ENCODE assay signal across 28 cellular contexts in genomic region chr6:131349199-131349598, GRCh38.
"Had no signal": no experiment of that assay in that cellular context is flagged by ENCODE, and none has a peak within 500 bp of the region (broad histone marks: within the 10 kb centered on the region; RNA-seq: fewer than 3 reads in every experiment).

No MANE protein-coding gene starts in this region.

- H3K4me3 ChIP-seq: left ventricle myocardium inferior, lung, neural progenitor cell, right atrium auricular region, right lobe of liver, smooth muscle cell, stomach, testis, thyroid gland, transverse colon, upper lobe of right lung had no signal

- H3K36me3 Mint-ChIP-seq: immature natural killer cell; mesothelial cell of epicardium; naive B cell; natural killer cell; neural progenitor cell; stimulated activated naive B cell treated with anti-CD40 and anti-IgM and Interleukin-4, amounts not matched to agents 10 μg/mL and 1 μg/mL and 100 μg/mL, for 72 hours had no signal

- H3K4me1 ChIP-seq: left ventricle myocardium inferior, parathyroid adenoma, right atrium auricular region, right lobe of liver, stomach, testis, thyroid gland, transverse colon, upper lobe of right lung had no signal

- H3K27me3 Mint-ChIP-seq: naive B cell had no signal

- H3K27me3 ChIP-seq: neural progenitor cell, neutrophil, right atrium auricular region, right lobe of liver, stomach, testis, thyroid gland, transverse colon, upper lobe of right lung had no signal

- ATAC-seq: natural killer cell; right lobe of liver; stimulated activated naive B cell treated with anti-CD40 and anti-IgM and Interleukin-4, amounts not matched to agents 10 μg/mL and 1 μg/mL and 100 μg/mL, for 72 hours; stimulated activated naive CD8-positive, alpha-beta T cell treated with anti-CD3 and anti-CD28 coated beads, Interleukin-15, Interleukin-2, amounts not matched to agents 100 U/mL and 50 U/mL, for 24 hours; upper lobe of right lung had no signal

- H3K9me3 ChIP-seq: left ventricle myocardium inferior, neutrophil, right atrium auricular region, right lobe of liver, stomach, testis, thyroid gland, transverse colon, upper lobe of right lung had no signal

- H2AFZ ChIP-seq: parathyroid adenoma had no signal

- DNase-seq: hypothalamus; immature natural killer cell; kidney; left ventricle myocardium inferior; mesendoderm; naive B cell; natural killer cell; nephron progenitor cell; occipital lobe; right lobe of liver; stimulated activated CD4-positive, alpha-beta T cell treated with anti-CD3 and anti-CD28 coated beads, Interleukin-1b, Interleukin-23, amount 100 ng/mL, for 48 hours; stimulated activated CD4-positive, alpha-beta T cell treated with anti-CD3 and anti-CD28 coated beads, Interleukin-2, amount 100 ng/mL, for 48 hours; stimulated activated CD4-positive, alpha-beta T cell treated with anti-CD3 and anti-CD28 coated beads, Interleukin-4, amount 100 ng/mL, for 4 hours; stimulated activated CD8-positive, alpha-beta memory T cell treated with anti-CD3 and anti-CD28 coated beads, Interleukin-4, amount 100 ng/mL, for 48 hours; stimulated activated naive B cell treated with anti-CD40 and anti-IgM and Interleukin-4, amounts not matched to agents 10 μg/mL and 1 μg/mL and 100 μg/mL, for 72 hours; stimulated activated naive CD8-positive, alpha-beta T cell treated with anti-CD3 and anti-CD28 coated beads, Interleukin-15, Interleukin-2, amounts not matched to agents 100 U/mL and 50 U/mL, for 24 hours; stomach; testis; thyroid gland; transverse colon; upper lobe of right lung had no signal

- H3K4me1 Mint-ChIP-seq: immature natural killer cell, natural killer cell, nephron progenitor cell had no signal

- H3K27ac Mint-ChIP-seq: immature natural killer cell; mesothelial cell of epicardium; natural killer cell; nephron progenitor cell; stimulated activated naive B cell treated with anti-CD40 and anti-IgM and Interleukin-4, amounts not matched to agents 10 μg/mL and 1 μg/mL and 100 μg/mL, for 72 hours had no signal

- H3K36me3 ChIP-seq: left ventricle myocardium inferior, neural progenitor cell, neutrophil, right atrium auricular region, right lobe of liver, stomach, thyroid gland, transverse colon, upper lobe of right lung had no signal

- H3K9me3 Mint-ChIP-seq: immature natural killer cell; mesothelial cell of epicardium; naive B cell; natural killer cell; nephron progenitor cell; neural progenitor cell; stimulated activated naive B cell treated with anti-CD40 and anti-IgM and Interleukin-4, amounts not matched to agents 10 μg/mL and 1 μg/mL and 100 μg/mL, for 72 hours had no signal

- H3K4me3 Mint-ChIP-seq: immature natural killer cell; mesothelial cell of epicardium; naive B cell; natural killer cell; nephron progenitor cell; neural progenitor cell; stimulated activated naive B cell treated with anti-CD40 and anti-IgM and Interleukin-4, amounts not matched to agents 10 μg/mL and 1 μg/mL and 100 μg/mL, for 72 hours had no signal

- H3K9ac ChIP-seq: neural progenitor cell, parathyroid adenoma had no signal

- H3K27ac ChIP-seq: left ventricle myocardium inferior, neural progenitor cell, neutrophil, parathyroid adenoma, right atrium auricular region, right lobe of liver, stomach, testis, thyroid gland, transverse colon, upper lobe of right lung had no signal

- H3K79me2 ChIP-seq: parathyroid adenoma had no signal

- H3K4me2 ChIP-seq: smooth muscle cell had no signal
